ENCODE assay signal across 8 cellular contexts in the genomic region with DNA sequence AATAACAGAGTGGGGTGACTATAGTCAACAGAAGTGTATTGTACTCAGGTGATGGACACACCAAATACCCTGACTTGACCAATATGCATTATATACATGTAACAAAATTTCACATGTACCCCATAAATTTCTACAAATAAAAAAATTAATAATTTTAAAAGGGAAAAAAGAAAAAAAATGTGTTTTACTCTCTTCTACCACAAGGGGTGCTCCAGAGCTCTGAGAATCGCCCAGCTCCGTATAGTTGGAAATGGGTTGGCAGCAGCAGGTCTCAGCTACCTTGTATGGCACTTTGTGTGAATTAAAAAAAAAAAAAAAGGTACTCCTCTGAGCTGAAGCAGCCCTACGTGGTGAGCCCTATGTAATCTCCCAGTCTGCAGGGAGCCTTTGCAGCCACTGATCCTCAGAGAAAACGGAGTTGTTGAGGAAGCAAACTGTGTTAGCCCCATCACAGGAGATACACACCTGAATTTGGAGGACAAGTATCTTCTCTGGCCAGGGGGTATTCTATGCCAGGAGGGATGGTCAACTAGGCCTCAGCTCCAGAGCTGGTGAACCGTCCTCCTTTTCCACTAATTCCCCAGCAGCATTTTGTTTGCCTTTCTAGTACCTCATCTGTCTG. TPM values are rescaled to one million over a fixed set of nuclear protein-coding genes. Genes with fewer than 3 reads are reported as not detected.
DNase-seq lines count a peak whose midpoint lies in the region; ATAC-seq and TF ChIP-seq lines count a peak whose summit lies in the region.
"Had no signal": no experiment of that assay in that cellular context is flagged by ENCODE, and none has a peak within 500 bp of the region (broad histone marks: within the 10 kb centered on the region; RNA-seq: fewer than 3 reads in every experiment).

No MANE protein-coding gene starts in this region.

- H3K36me3 ChIP-seq in stomach (no peaks in the 10 kb centered on the region), ovary (no peaks in the 10 kb centered on the region)

- no peaks in the 10 kb centered on the region for H3K4me1 Mint-ChIP-seq in nephron progenitor cell

- H3K27ac ChIP-seq in stomach (no peak overlapping the region), ovary (no peak overlapping the region)

- no peaks in the 10 kb centered on the region for H3K4me1 ChIP-seq in stomach
- H3K4me1 ChIP-seq in ovary (ENCODE audit: insufficient read depth): no peaks in the 10 kb centered on the region

- peaks cover 5% of the 10 kb centered on the region for H3K27me3 Mint-ChIP-seq in nephron progenitor cell (ENCODE audit: low read depth, poor library complexity)

- TF ChIP-seq EP300 in stomach (IDR thresholded peaks at IDR 0.05) (no peak), ovary (IDR thresholded peaks at IDR 0.05) (no peak)

- in situ Hi-C loops in KBM-7 (cut with MboI; ENCODE audit: low pct_unique_long_range_greater_than_20kb, low sequenced_read_pairs): no loop called here

- no peak overlapping the region for H3K4me3 Mint-ChIP-seq in nephron progenitor cell
- H3K4me3 Mint-ChIP-seq: T-cell had no signal

- DNase-seq in GM12864 (ENCODE audit: low read depth) (no peak), KBM-7 (peak; percentile 26), cardiac fibroblast (ENCODE audit: low read depth in 2 of 2) (peak in 1 of 2 donors; percentile 15), nephron progenitor cell (peak; percentile 18), stomach (no peak), ovary (no peak)

- H3K4me3 ChIP-seq in GM12864 (ENCODE audit: low read depth, low read length): no peak overlapping the region
- H3K4me3 ChIP-seq in cardiac fibroblast (replicated peaks in 1 of 2; ENCODE audit: low read depth in 2 of 2, low read length in 2 of 2): no peak overlapping the region
- H3K4me3 ChIP-seq in stomach: no peak overlapping the region
- H3K4me3 ChIP-seq in ovary: no peak overlapping the region

- H3K9me3 ChIP-seq in stomach: no peaks in the 10 kb centered on the region
- H3K9me3 ChIP-seq in ovary: no peaks in the 10 kb centered on the region

- H3K36me3 Mint-ChIP-seq in nephron progenitor cell (ENCODE audit: low read depth): no peaks in the 10 kb centered on the region
- H3K36me3 Mint-ChIP-seq: T-cell had no signal

- WGBS in stomach, 5 donors: 28 to 39% (median 30%) methylated on average over 5 of the region's 5 CpGs
- WGBS in ovary, 3 donors: 29 to 31% (median 30%) methylated on average over 5 of the region's 5 CpGs

- peak; percentile 45 for TF ChIP-seq CTCF in GM12864 (IDR thresholded peaks at IDR 0.05; ENCODE audit: low read depth, low read length, missing control alignments)
- TF ChIP-seq CTCF in cardiac fibroblast (IDR thresholded peaks at IDR 0.05; ENCODE audit: low read depth, low read length): peak; percentile 45
- TF ChIP-seq CTCF in nephron progenitor cell (IDR thresholded peaks at IDR 0.05): peak; percentile 72
- TF ChIP-seq CTCF in stomach (IDR thresholded peaks at IDR 0.05): peak in 2 of 7 experiments; percentile 44 to 56
- TF ChIP-seq CTCF in ovary (IDR thresholded peaks at IDR 0.05): no peak

- intact Hi-C loops in stomach (cut with DNase I; ENCODE audit: low total_unique reads): no loop called here
- intact Hi-C loops in ovary (cut with DNase I): no loop called here

- ATAC-seq in HG03378 (IDR thresholded peaks at IDR 0.05; ENCODE audit: unreplicated experiment): no peak

- no peak for TF ChIP-seq POLR2A in stomach (IDR thresholded peaks at IDR 0.05)
- TF ChIP-seq POLR2A in ovary (IDR thresholded peaks at IDR 0.05): no peak

- H3K27me3 ChIP-seq in stomach: no peaks in the 10 kb centered on the region
- H3K27me3 ChIP-seq in ovary: no peaks in the 10 kb centered on the region

- no peak overlapping the region for H3K27ac Mint-ChIP-seq in nephron progenitor cell
- H3K27ac Mint-ChIP-seq: T-cell had no signal

- peaks cover 3% of the 10 kb centered on the region for H3K9me3 Mint-ChIP-seq in nephron progenitor cell
- H3K9me3 Mint-ChIP-seq: T-cell had no signal

RNA-seq across cellular contexts. Expression of gene POLA1, which starts 17.2 kb away (rescaled TPM):
- total RNA-seq in stomach: 10 to 100 TPM in 3 of 5 donors, 1 to 10 TPM in 2; 8.5 to 32.9 (median 22.3) TPM
- polyA plus RNA-seq in stomach: 1 to 10 TPM; 2.7 to 3.3 (median 3.1) TPM
- 10 to 100 TPM; 11.7 to 20.2 (median 14.8) TPM for total RNA-seq in ovary
- 1 to 10 TPM; 5.9 to 8.3 TPM for polyA plus RNA-seq in ovary

RNA-seq across cellular contexts. Expression of gene PCYT1B, which starts 29.4 kb away (rescaled TPM):
- total RNA-seq in stomach: 1 to 10 TPM in 1 of 5 donors, not detected in 4; 3.1 TPM
- under 1 TPM; 0.06 to 0.28 (median 0.15) TPM for polyA plus RNA-seq in stomach
- total RNA-seq in ovary: 1 to 10 TPM; 1.3 to 4.1 (median 2.4) TPM
- 1 to 10 TPM; 2.0 to 4.8 TPM for polyA plus RNA-seq in ovary

Comparison
In these comparisons a context has a peak if more than half of its experiments do, and no peak if none do; other contexts are left out.
1. DNase-seq: peak in KBM-7 (single experiment) and nephron progenitor cell (single experiment); none in GM12864 (single experiment), stomach (single experiment) and ovary (0 of 5).
2. CTCF ChIP-seq: peak in GM12864 (single experiment), cardiac fibroblast (single experiment) and nephron progenitor cell (single experiment); none in ovary (0 of 3).